1 cellular context compared by ENCODE assay signal in genomic region chr17:82104797-82105416, GRCh38.
TF ChIP-seq lines count a peak whose summit lies in the region.

No MANE protein-coding gene starts in this region.

TF ChIP-seq in GM23338, 12 proteins besides CTCF, POLR2A, EP300 and RAD21 (continued from another document):
- TF ChIP-seq ZNF462 (CRISPR knock-in tag; IDR thresholded peaks at IDR 0.05) (no peak), STAT1 (IDR thresholded peaks at IDR 0.05; ENCODE audit: unreplicated experiment) (no peak), ETS1 (IDR thresholded peaks at IDR 0.05) (no peak), POLR2AphosphoS5 (IDR thresholded peaks at IDR 0.05; ENCODE audit: low read depth) (no peak), ZNF331 (CRISPR knock-in tag; IDR thresholded peaks at IDR 0.05; ENCODE audit: low read depth) (no peak), EZH2 (IDR thresholded peaks at IDR 0.05; ENCODE audit: low read depth, unreplicated experiment) (no peak), ZNF114 (CRISPR knock-in tag; IDR thresholded peaks at IDR 0.05) (no peak), NANOG (IDR thresholded peaks at IDR 0.05; ENCODE audit: borderline replicate concordance) (no peak), REST (IDR thresholded peaks at IDR 0.05; ENCODE audit: unreplicated experiment) (no peak)
